ENCODE assay signal across 8 cellular contexts in the genomic region with DNA sequence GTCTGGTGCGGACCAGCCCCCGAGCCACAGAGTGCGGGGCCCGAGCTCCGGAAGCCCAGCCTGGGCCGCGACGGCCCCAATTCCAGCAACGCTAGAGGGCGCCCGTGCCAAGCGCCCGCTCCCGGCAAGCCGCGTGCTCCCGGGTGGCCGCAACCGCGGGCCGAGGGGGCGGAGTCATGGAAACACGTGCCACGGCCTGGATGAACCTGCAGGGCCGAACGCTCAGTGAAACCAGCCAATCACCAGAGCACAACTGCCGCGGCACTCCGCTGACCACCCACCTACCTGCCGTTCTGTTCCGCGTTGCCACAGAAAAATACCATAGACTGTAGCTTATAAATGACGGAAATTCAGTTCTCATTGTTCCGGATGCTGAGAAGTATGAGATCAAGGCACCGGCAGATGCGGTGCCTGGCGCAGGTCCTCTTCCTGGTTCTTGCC.
DNase-seq lines count a peak whose midpoint lies in the region; ATAC-seq and TF ChIP-seq lines count a peak whose summit lies in the region.

No MANE protein-coding gene starts in this region.

- H3K27ac Mint-ChIP-seq in activated naive CD8-positive, alpha-beta T cell treated with anti-CD3 and anti-CD28 coated beads for 36 hours: peak overlapping the region; percentile 36

- H3K9me3 Mint-ChIP-seq in activated naive CD8-positive, alpha-beta T cell treated with anti-CD3 and anti-CD28 coated beads for 36 hours: no peaks in the 10 kb centered on the region

- peaks cover 14% of the 10 kb centered on the region for H3K27me3 Mint-ChIP-seq in activated naive CD8-positive, alpha-beta T cell treated with anti-CD3 and anti-CD28 coated beads for 36 hours

- TF ChIP-seq EP300 in SK-N-SH (IDR thresholded peaks at IDR 0.05; ENCODE audit: borderline replicate concordance in 1 of 2, low read depth in 1 of 2, low read length in 1 of 2): no peak
- TF ChIP-seq EP300 in sigmoid colon (IDR thresholded peaks at IDR 0.05): no peak

- peak; percentile 40; the same call in 1 of the 2 replicates for TF ChIP-seq RAD21 in SK-N-SH (IDR thresholded peaks at IDR 0.05; ENCODE audit: low read length)

- H3K4me1 Mint-ChIP-seq in activated naive CD8-positive, alpha-beta T cell treated with anti-CD3 and anti-CD28 coated beads for 36 hours: peaks cover 17% of the 10 kb centered on the region

- H3K4me1 ChIP-seq in DOHH2 (ENCODE audit: control insufficient read depth, low read length): peaks cover 4% of the 10 kb centered on the region; the same call in 1 of the 2 replicates
- peaks cover 0 to 2% of the 10 kb centered on the region in 2 experiments; a peak in 1 of 4 replicates for H3K4me1 ChIP-seq in SK-N-SH (ENCODE audit: control insufficient read depth in 1 of 2, insufficient read depth in 2 of 2, low read depth in 1 of 2, low read length in 1 of 2)
- H3K4me1 ChIP-seq in sigmoid colon: peaks cover 0 to 28% (median 21%) of the 10 kb centered on the region in 4 donors

- H3K79me2 ChIP-seq in DOHH2 (ENCODE audit: control insufficient read depth, low read length): no peaks in the 10 kb centered on the region
- no peaks in the 10 kb centered on the region for H3K79me2 ChIP-seq in SK-N-SH (ENCODE audit: insufficient read depth)

- H3K9me2 ChIP-seq in DOHH2 (replicated peaks; ENCODE audit: control insufficient read depth, low read length) (no peaks in the 10 kb centered on the region), SK-N-SH (no peaks in the 10 kb centered on the region)

- no peak overlapping the region for H3K9ac ChIP-seq in SK-N-SH

- WGBS in SK-N-SH (ENCODE audit: low lambda C conversion rate): 8% methylated on average over 7 of the region's 37 CpGs
- WGBS in sigmoid colon, 2 donors: 21% methylated on average over 37 of the region's 37 CpGs

- ATAC-seq in left cardiac atrium (peak; percentile 73 to 79), GM21381 (IDR thresholded peaks at IDR 0.05; ENCODE audit: unreplicated experiment) (no peak)

- H3K4me3 Mint-ChIP-seq in activated naive CD8-positive, alpha-beta T cell treated with anti-CD3 and anti-CD28 coated beads for 36 hours: peak overlapping the region; percentile 50

- DNase-seq in SK-N-SH: peak; percentile 84
- peak; percentile 77 for DNase-seq in activated naive CD8-positive, alpha-beta T cell treated with anti-CD3 and anti-CD28 coated beads for 36 hours
- DNase-seq in left cardiac atrium: peak; percentile 84
- no peak for DNase-seq in sigmoid colon
- no peak for DNase-seq in amniotic stem cell (lab: John Stamatoyannopoulos, UW)
- no peak for DNase-seq in NCI-H82 treated with DMSO at 0.1 percent for 48 hours (lab: John Stamatoyannopoulos, UW; ENCODE audit: unreplicated experiment)

- H3K27me3 ChIP-seq in DOHH2 (ENCODE audit: control insufficient read depth, low read length) (no peaks in the 10 kb centered on the region; the same call in 1 of the 2 replicates), SK-N-SH (ENCODE audit: insufficient read depth) (peaks cover 25% of the 10 kb centered on the region), sigmoid colon (peaks cover 4 to 26% (median 12%) of the 10 kb centered on the region in 3 donors)

- no peak for TF ChIP-seq POLR2A in sigmoid colon (IDR thresholded peaks at IDR 0.05)

- TF ChIP-seq CTCF in DOHH2 (IDR thresholded peaks at IDR 0.05; ENCODE audit: low read depth, low read length, poor library complexity, severe bottlenecking): peak; percentile 57
- TF ChIP-seq CTCF in SK-N-SH (IDR thresholded peaks at IDR 0.05): peak; percentile 70
- TF ChIP-seq CTCF in sigmoid colon (IDR thresholded peaks at IDR 0.05): peak in 3 of 4 experiments; percentile 15 to 59 (median 20)

- POLR2A ChIA-PET in SK-N-SH (lab: Yijun Ruan, JAX): no interaction called here

- H4K20me1 ChIP-seq in DOHH2 (ENCODE audit: control insufficient read depth, insufficient read depth, low read depth, low read length) (no peaks in the 10 kb centered on the region), SK-N-SH (ENCODE audit: insufficient read depth) (no peaks in the 10 kb centered on the region)

- H3K4me2 ChIP-seq in DOHH2 (ENCODE audit: low read length): peak overlapping the region; percentile 34; the same call in 1 of the 2 replicates
- H3K4me2 ChIP-seq in SK-N-SH: peak overlapping the region; percentile 68

- intact Hi-C loops in left cardiac atrium (cut with DNase I) (no loop called here), sigmoid colon (cut with DNase I) (no loop called here)

- no peaks in the 10 kb centered on the region for H3K9me3 ChIP-seq in DOHH2 (ENCODE audit: control insufficient read depth, insufficient read depth, low read length)
- H3K9me3 ChIP-seq in SK-N-SH: no peaks in the 10 kb centered on the region
- no peaks in the 10 kb centered on the region for H3K9me3 ChIP-seq in sigmoid colon

- H3K4me3 ChIP-seq in DOHH2 (ENCODE audit: low read length) (peak overlapping the region; percentile 24; the same call in 1 of the 2 replicates), SK-N-SH (ENCODE audit: low read depth in 2 of 2, low read length in 1 of 2) (peak overlapping the region in 1 of 2 experiments; percentile 24; a peak in 1 of 4 replicates), sigmoid colon (peak overlapping the region in 1 of 4 donors; percentile 8)

- H3K36me3 Mint-ChIP-seq in activated naive CD8-positive, alpha-beta T cell treated with anti-CD3 and anti-CD28 coated beads for 36 hours: peaks cover 2% of the 10 kb centered on the region

- H3K36me3 ChIP-seq in DOHH2 (ENCODE audit: control insufficient read depth, low read length) (no peaks in the 10 kb centered on the region), SK-N-SH (replicated peaks in 1 of 2; ENCODE audit: control insufficient read depth in 1 of 2, insufficient read depth in 2 of 2, low read length in 1 of 2) (no peaks in the 10 kb centered on the region), sigmoid colon (no peaks in the 10 kb centered on the region)

- H2AFZ ChIP-seq in SK-N-SH (ENCODE audit: low read depth): peak overlapping the region; percentile 49; the same call in 1 of the 2 replicates

- CTCF ChIA-PET in SK-N-SH (lab: Yijun Ruan, JAX): interaction anchor here (0.7 to 1.4 kb wide), 4 partner anchors 9 to 962 kb away, joined by 3 to 7 read pairs (median 4); no protein-coding TSS in a partner anchor

- no peaks in the 10 kb centered on the region for H3F3A ChIP-seq in DOHH2 (ENCODE audit: control insufficient read depth, insufficient read depth)
- H3F3A ChIP-seq in SK-N-SH (replicated peaks; ENCODE audit: insufficient read depth): no peaks in the 10 kb centered on the region

- H3K27ac ChIP-seq in DOHH2 (ENCODE audit: low read depth, low read length) (no peak overlapping the region), SK-N-SH (ENCODE audit: low read depth in 2 of 2, low read length in 1 of 2) (no peak overlapping the region), sigmoid colon (no peak overlapping the region)

TF ChIP-seq in SK-N-SH, 30 proteins besides CTCF, POLR2A, EP300 and RAD21:
- TF ChIP-seq, protein P1, sequence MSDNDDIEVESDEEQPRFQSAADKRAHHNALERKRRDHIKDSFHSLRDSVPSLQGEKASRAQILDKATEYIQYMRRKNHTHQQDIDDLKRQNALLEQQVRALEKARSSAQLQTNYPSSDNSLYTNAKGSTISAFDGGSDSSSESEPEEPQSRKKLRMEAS (IDR thresholded peaks at IDR 0.05; ENCODE audit: low read depth): peak; percentile 96
- TF ChIP-seq, protein P2, sequence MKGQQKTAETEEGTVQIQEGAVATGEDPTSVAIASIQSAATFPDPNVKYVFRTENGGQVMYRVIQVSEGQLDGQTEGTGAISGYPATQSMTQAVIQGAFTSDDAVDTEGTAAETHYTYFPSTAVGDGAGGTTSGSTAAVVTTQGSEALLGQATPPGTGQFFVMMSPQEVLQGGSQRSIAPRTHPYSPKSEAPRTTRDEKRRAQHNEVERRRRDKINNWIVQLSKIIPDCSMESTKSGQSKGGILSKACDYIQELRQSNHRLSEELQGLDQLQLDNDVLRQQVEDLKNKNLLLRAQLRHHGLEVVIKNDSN (IDR thresholded peaks at IDR 0.05; ENCODE audit: borderline replicate concordance, low read depth): peak; percentile 71; the same call in 1 of the 2 replicates
- TF ChIP-seq TAF1 (IDR thresholded peaks at IDR 0.05; ENCODE audit: borderline replicate concordance, low read depth, low read length) (no peak), SMC3 (IDR thresholded peaks at IDR 0.05; ENCODE audit: low read depth, low read length) (peak; percentile 23), YY1 (IDR thresholded peaks at IDR 0.05; ENCODE audit: low read depth) (no peak)
TF ChIP-seq in SK-N-SH: peak in this region for 3.

Comparison
In these comparisons a context has a peak if more than half of its experiments do, and no peak if none do; other contexts are left out.
1. CTCF ChIP-seq: peak in every context shown above with its lines; median percentile 70 in SK-N-SH; 57 in DOHH2; 20 in sigmoid colon.
2. DNase-seq: peak in SK-N-SH (single experiment), activated naive CD8-positive, alpha-beta T cell treated with anti-CD3 and anti-CD28 coated beads for 36 hours (single experiment) and left cardiac atrium (single experiment); none in sigmoid colon (single experiment), amniotic stem cell (single experiment) and NCI-H82 treated with DMSO at 0.1 percent for 48 hours (single experiment).